Comparison of ENCODE assay signal across 14 cellular contexts in the genomic region with DNA sequence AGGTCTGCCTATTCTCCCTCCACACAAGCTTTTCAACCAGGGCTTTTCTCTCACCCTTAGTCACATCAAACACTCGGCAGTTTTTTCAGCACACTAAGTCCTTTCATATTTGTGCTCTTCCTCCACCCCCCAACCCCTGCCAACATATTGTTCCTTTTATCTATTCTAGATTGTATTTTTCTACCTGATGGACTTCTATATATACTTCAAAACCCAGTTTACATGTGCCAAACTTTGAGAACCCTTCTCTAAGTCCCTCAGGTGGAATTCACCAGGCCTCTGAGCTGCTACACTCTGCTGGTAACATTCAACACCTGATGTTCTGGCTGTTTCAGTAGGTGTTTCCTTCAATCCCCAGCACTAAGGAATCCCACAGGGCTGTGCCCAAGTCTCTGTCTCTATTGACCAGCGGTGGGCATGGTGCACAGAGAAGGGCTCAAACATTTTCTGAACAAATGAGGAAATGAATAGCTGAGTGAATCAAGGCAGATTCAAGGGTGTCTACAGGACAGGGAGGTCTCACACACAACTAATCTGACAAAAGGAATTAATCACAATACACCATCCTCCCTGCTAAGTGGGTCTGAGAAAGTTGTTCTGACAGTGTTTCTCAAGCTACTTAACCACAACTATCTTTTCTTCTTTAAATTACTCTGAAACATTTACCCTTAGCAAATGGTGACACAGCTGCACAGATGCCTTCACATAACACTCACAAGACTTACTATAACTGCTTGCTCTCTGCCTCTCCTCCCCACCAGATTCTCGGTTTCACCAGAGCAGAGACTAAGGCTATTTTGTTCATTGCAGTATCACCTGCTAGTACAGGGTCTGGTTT.
A peak's percentile ranks its signal among the peaks of the same experiment; 100 is the strongest.
DNase-seq lines count a peak whose midpoint lies in the region; ATAC-seq and TF ChIP-seq lines count a peak whose summit lies in the region.
"Had no signal": no experiment of that assay in that cellular context is flagged by ENCODE, and none has a peak within 500 bp of the region (broad histone marks: within the 10 kb centered on the region; RNA-seq: fewer than 3 reads in every experiment).

No MANE protein-coding gene starts in this region.

- POLR2A ChIA-PET in SK-N-SH (lab: Yijun Ruan, JAX): no interaction called here

- H3K4me3 ChIP-seq in SK-N-SH (ENCODE audit: low read depth in 2 of 2, low read length in 1 of 2) (no peak overlapping the region), OCI-LY1 (ENCODE audit: low read depth, low read length, poor library complexity, severe bottlenecking) (no peak overlapping the region)
- H3K4me3 ChIP-seq: esophagus muscularis mucosa, neural progenitor cell, transverse colon had no signal

- no peaks in the 10 kb centered on the region for H4K20me1 ChIP-seq in SK-N-SH (ENCODE audit: insufficient read depth)
- no peaks in the 10 kb centered on the region for H4K20me1 ChIP-seq in OCI-LY1 (ENCODE audit: insufficient read depth, low read length)

- H3K9ac ChIP-seq in SK-N-SH (no peak overlapping the region), OCI-LY1 (ENCODE audit: low read length) (no peak overlapping the region)
- H3K9ac ChIP-seq: neural progenitor cell had no signal

- H3K4me1 ChIP-seq in SK-N-SH (ENCODE audit: control insufficient read depth in 1 of 2, insufficient read depth in 2 of 2, low read depth in 1 of 2, low read length in 1 of 2) (peaks cover 0 to 9% of the 10 kb centered on the region in 2 experiments; a peak in 2 of 4 replicates), OCI-LY1 (ENCODE audit: insufficient read depth, low read length, severe bottlenecking) (peaks cover 15% of the 10 kb centered on the region)
- H3K4me1 ChIP-seq: esophagus muscularis mucosa, transverse colon had no signal

- H2AFZ ChIP-seq in SK-N-SH (ENCODE audit: low read depth) (no peak overlapping the region), OCI-LY1 (ENCODE audit: low read length) (no peak overlapping the region)
- H2AFZ ChIP-seq: neural progenitor cell had no signal

- no peak for TF ChIP-seq RAD21 in SK-N-SH (IDR thresholded peaks at IDR 0.05; ENCODE audit: low read length)

- H3K9me2 ChIP-seq in SK-N-SH (no peaks in the 10 kb centered on the region), OCI-LY1 (ENCODE audit: low read depth, low read length) (no peaks in the 10 kb centered on the region)

- H3K9me3 ChIP-seq in SK-N-SH (no peaks in the 10 kb centered on the region), OCI-LY1 (ENCODE audit: low read length) (no peaks in the 10 kb centered on the region)
- H3K9me3 ChIP-seq: esophagus muscularis mucosa, transverse colon had no signal

- H3K4me2 ChIP-seq in SK-N-SH: no peak overlapping the region
- no peak overlapping the region for H3K4me2 ChIP-seq in OCI-LY1 (ENCODE audit: low read length)
- H3K4me2 ChIP-seq: neural progenitor cell had no signal

- H3K27me3 ChIP-seq in SK-N-SH (ENCODE audit: insufficient read depth) (no peaks in the 10 kb centered on the region), OCI-LY1 (ENCODE audit: insufficient read depth, low read length) (no peaks in the 10 kb centered on the region)
- H3K27me3 ChIP-seq: neural progenitor cell, transverse colon had no signal

- H3K27ac ChIP-seq in SK-N-SH (ENCODE audit: low read depth in 2 of 2, low read length in 1 of 2) (no peak overlapping the region), OCI-LY1 (ENCODE audit: low read depth, low read length, poor library complexity, severe bottlenecking) (peak overlapping the region; percentile 48)
- H3K27ac ChIP-seq: 22Rv1, esophagus muscularis mucosa, neural progenitor cell, transverse colon had no signal

- ATAC-seq in SK-N-SH treated with all-trans-retinoic acid at 6 μM for 48 hours (no peak), GM19438 (IDR thresholded peaks at IDR 0.05; ENCODE audit: low read depth, unreplicated experiment) (peak; percentile 95), HG02884 (IDR thresholded peaks at IDR 0.05; ENCODE audit: unreplicated experiment) (peak; percentile 96)

- DNase-seq in SK-N-SH (no peak), islet precursor cell (no peak), COLO829 (ENCODE audit: low spot score) (no peak), NCI-H2107 (lab: John Stamatoyannopoulos, UW) (no peak)
- DNase-seq: DND-41, kidney, transverse colon had no signal

- CTCF ChIA-PET in SK-N-SH (lab: Yijun Ruan, JAX): interaction anchor here (0.6 to 0.8 kb wide), 3 partner anchors 11 to 894 kb away, joined by 3 read pairs; no protein-coding TSS in a partner anchor

- no peaks in the 10 kb centered on the region for H3K36me3 ChIP-seq in SK-N-SH (replicated peaks in 1 of 2; ENCODE audit: control insufficient read depth in 1 of 2, insufficient read depth in 2 of 2, low read length in 1 of 2)
- no peaks in the 10 kb centered on the region; the same call in 1 of the 2 replicates for H3K36me3 ChIP-seq in OCI-LY1 (ENCODE audit: insufficient read depth, low read length)
- H3K36me3 ChIP-seq: esophagus muscularis mucosa, neural progenitor cell, transverse colon had no signal

- H3K79me2 ChIP-seq in SK-N-SH (ENCODE audit: insufficient read depth) (no peaks in the 10 kb centered on the region), OCI-LY1 (ENCODE audit: insufficient read depth, low read length) (no peaks in the 10 kb centered on the region)

- WGBS in SK-N-SH (ENCODE audit: low lambda C conversion rate): 33% methylated on average over 3 of the region's 3 CpGs

- no peak for TF ChIP-seq EP300 in SK-N-SH (IDR thresholded peaks at IDR 0.05; ENCODE audit: borderline replicate concordance in 1 of 2, low read depth in 1 of 2, low read length in 1 of 2)

- TF ChIP-seq CTCF in SK-N-SH (IDR thresholded peaks at IDR 0.05): no peak
- no peak for TF ChIP-seq CTCF in OCI-LY1 (IDR thresholded peaks at IDR 0.05; ENCODE audit: low read length)

- H3F3A ChIP-seq in SK-N-SH (replicated peaks; ENCODE audit: insufficient read depth) (no peaks in the 10 kb centered on the region), OCI-LY1 (ENCODE audit: insufficient read depth, low read length) (no peaks in the 10 kb centered on the region)

TF ChIP-seq in SK-N-SH treated with all-trans-retinoic acid at 6 μM for 48 hours, 23 proteins besides CTCF, POLR2A, EP300 and RAD21:
- no peak for TF ChIP-seq ZNF70 (CRISPR knock-in tag; IDR thresholded peaks at IDR 0.05)
- TF ChIP-seq, protein P1, sequence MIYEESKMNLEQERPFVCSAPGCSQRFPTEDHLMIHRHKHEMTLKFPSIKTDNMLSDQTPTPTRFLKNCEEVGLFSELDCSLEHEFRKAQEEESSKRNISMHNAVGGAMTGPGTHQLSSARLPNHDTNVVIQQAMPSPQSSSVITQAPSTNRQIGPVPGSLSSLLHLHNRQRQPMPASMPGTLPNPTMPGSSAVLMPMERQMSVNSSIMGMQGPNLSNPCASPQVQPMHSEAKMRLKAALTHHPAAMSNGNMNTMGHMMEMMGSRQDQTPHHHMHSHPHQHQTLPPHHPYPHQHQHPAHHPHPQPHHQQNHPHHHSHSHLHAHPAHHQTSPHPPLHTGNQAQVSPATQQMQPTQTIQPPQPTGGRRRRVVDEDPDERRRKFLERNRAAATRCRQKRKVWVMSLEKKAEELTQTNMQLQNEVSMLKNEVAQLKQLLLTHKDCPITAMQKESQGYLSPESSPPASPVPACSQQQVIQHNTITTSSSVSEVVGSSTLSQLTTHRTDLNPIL (CRISPR knock-in tag; IDR thresholded peaks at IDR 0.05; ENCODE audit: low read depth): no peak
- no peak for TF ChIP-seq ISL1 (CRISPR knock-in tag; IDR thresholded peaks at IDR 0.05)
- TF ChIP-seq ZFP3 (CRISPR knock-in tag; IDR thresholded peaks at IDR 0.05): peak; percentile 95
- no peak for TF ChIP-seq ZNF8 (CRISPR knock-in tag; IDR thresholded peaks at IDR 0.05)

TF ChIP-seq in SK-N-SH, 30 proteins besides CTCF, POLR2A, EP300 and RAD21 (continues in another document):
- TF ChIP-seq EZH2phosphoT487 (IDR thresholded peaks at IDR 0.05; ENCODE audit: borderline replicate concordance, low read depth) (no peak), FOXJ3 (CRISPR knock-in tag; IDR thresholded peaks at IDR 0.05) (no peak), YY1 (IDR thresholded peaks at IDR 0.05; ENCODE audit: low read depth) (no peak)
- TF ChIP-seq, protein P2, sequence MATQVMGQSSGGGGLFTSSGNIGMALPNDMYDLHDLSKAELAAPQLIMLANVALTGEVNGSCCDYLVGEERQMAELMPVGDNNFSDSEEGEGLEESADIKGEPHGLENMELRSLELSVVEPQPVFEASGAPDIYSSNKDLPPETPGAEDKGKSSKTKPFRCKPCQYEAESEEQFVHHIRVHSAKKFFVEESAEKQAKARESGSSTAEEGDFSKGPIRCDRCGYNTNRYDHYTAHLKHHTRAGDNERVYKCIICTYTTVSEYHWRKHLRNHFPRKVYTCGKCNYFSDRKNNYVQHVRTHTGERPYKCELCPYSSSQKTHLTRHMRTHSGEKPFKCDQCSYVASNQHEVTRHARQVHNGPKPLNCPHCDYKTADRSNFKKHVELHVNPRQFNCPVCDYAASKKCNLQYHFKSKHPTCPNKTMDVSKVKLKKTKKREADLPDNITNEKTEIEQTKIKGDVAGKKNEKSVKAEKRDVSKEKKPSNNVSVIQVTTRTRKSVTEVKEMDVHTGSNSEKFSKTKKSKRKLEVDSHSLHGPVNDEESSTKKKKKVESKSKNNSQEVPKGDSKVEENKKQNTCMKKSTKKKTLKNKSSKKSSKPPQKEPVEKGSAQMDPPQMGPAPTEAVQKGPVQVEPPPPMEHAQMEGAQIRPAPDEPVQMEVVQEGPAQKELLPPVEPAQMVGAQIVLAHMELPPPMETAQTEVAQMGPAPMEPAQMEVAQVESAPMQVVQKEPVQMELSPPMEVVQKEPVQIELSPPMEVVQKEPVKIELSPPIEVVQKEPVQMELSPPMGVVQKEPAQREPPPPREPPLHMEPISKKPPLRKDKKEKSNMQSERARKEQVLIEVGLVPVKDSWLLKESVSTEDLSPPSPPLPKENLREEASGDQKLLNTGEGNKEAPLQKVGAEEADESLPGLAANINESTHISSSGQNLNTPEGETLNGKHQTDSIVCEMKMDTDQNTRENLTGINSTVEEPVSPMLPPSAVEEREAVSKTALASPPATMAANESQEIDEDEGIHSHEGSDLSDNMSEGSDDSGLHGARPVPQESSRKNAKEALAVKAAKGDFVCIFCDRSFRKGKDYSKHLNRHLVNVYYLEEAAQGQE (IDR thresholded peaks at IDR 0.05; ENCODE audit: low read depth, low read length): no peak
- TF ChIP-seq, protein P3, sequence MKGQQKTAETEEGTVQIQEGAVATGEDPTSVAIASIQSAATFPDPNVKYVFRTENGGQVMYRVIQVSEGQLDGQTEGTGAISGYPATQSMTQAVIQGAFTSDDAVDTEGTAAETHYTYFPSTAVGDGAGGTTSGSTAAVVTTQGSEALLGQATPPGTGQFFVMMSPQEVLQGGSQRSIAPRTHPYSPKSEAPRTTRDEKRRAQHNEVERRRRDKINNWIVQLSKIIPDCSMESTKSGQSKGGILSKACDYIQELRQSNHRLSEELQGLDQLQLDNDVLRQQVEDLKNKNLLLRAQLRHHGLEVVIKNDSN (IDR thresholded peaks at IDR 0.05; ENCODE audit: borderline replicate concordance, low read depth): no peak
